8 cellular contexts compared by ENCODE assay signal in the genomic region with DNA sequence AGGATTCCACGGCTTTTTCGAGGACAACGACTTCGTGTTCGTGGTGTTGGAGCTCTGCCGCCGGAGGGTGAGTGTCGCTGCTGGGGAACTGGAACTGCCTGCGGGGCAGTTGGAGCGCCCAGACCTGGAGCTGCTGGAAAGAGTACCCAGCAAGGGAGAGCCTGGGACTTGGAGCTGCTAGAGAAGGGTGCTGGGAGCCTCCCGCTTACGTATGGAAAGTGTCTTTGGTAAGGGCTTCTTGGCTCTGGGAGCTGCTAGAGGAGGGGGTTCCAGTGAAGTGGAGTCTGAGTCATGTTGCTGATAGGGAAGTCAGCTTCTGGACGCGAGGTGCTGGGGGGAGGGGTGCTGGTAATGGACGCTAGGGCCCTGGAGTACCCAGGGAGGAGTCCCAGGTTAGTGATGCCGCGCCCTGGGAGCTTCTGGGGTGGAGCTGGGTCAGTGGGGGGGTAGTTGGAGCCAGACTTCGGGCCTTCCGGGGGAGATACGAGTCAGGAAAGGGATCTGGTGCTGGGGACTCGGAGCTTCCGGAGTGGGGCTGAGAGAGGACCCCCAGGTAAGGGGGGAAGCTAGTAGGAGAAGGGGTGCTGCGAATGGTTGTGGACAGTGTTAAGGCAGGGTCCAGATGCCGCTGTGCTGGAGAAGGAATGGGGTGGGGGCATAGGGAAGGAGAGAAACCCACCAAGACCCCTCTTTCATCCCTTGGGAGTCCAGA. TPM values are rescaled to one million over a fixed set of nuclear protein-coding genes. Genes with fewer than 3 reads are reported as not detected.
A peak's percentile ranks its signal among the peaks of the same experiment; 100 is the strongest.
DNase-seq lines count a peak whose midpoint lies in the region; ATAC-seq, FAIRE-seq and TF ChIP-seq lines count a peak whose summit lies in the region.

No MANE protein-coding gene starts in this region.

- intact Hi-C loops in CD14-positive monocyte (cut with micrococcal nuclease) (no loop called here), right lobe of liver (cut with DNase I) (no loop called here)

- peak overlapping the region; percentile 70 for H3K4me3 ChIP-seq in astrocyte of the spinal cord (ENCODE audit: low read depth, low read length)
- H3K4me3 ChIP-seq in right lobe of liver = peak overlapping the region in 2 of 3 donors; percentile 41 to 51

- ATAC-seq in GM19372 (IDR thresholded peaks at IDR 0.05; ENCODE audit: low read depth, unreplicated experiment) (peak; percentile 12), right lobe of liver (peak in 1 of 4 donors; percentile 15), left lobe of liver (no peak), HG03521 (IDR thresholded peaks at IDR 0.05; ENCODE audit: unreplicated experiment) (no peak)

- H3K27me3 ChIP-seq in right lobe of liver = no peaks in the 10 kb centered on the region

- peaks cover 43% of the 10 kb centered on the region for H3K4me1 Mint-ChIP-seq in CD14-positive monocyte

- no peaks in the 10 kb centered on the region for H3K9me3 Mint-ChIP-seq in CD14-positive monocyte

- no peak for TF ChIP-seq CTCF in CD14-positive monocyte (IDR thresholded peaks at IDR 0.05)
- no peak for TF ChIP-seq CTCF in astrocyte of the spinal cord (IDR thresholded peaks at IDR 0.05; ENCODE audit: low read depth, low read length)
- TF ChIP-seq CTCF in right lobe of liver (IDR thresholded peaks at IDR 0.05) = no peak

- in situ Hi-C loops in astrocyte of the spinal cord (cut with HindIII; ENCODE audit: low sequenced_read_pairs) = no loop called here

- H3K27ac Mint-ChIP-seq in CD14-positive monocyte = peak overlapping the region; percentile 56 to 87 (median 76)

- H3K36me3 Mint-ChIP-seq in CD14-positive monocyte = peaks cover 34 to 50% of the 10 kb centered on the region in 2 donors

- TF ChIP-seq POLR2A in right lobe of liver (IDR thresholded peaks at IDR 0.05) = no peak

- H3K27ac ChIP-seq in right lobe of liver = no peak overlapping the region

- H3K4me3 Mint-ChIP-seq in CD14-positive monocyte = peak overlapping the region; percentile 80 to 90

- peaks cover 0 to 2% (median 1%) of the 10 kb centered on the region in 3 donors for H3K27me3 Mint-ChIP-seq in CD14-positive monocyte (ENCODE audit: low read depth in 3 of 3)

- DNase-seq in CD14-positive monocyte (ENCODE audit: low spot score) (peak; percentile 57), NOMO-1 (lab: John Stamatoyannopoulos, UW; ENCODE audit: unreplicated experiment in 2 of 2) (peak; percentile 60 to 72), astrocyte of the spinal cord (ENCODE audit: low read depth, low spot score) (peak; percentile 28), right lobe of liver (peak in 2 of 3 donors; percentile 31 to 44), urothelium cell line (ENCODE audit: low spot score) (peak; percentile 58), left lobe of liver (ENCODE audit: low spot score) (no peak)

- no peak for FAIRE-seq in urothelium cell line (lab: Jason Lieb, UNC)

- peaks cover 0 to 10% (median 0%) of the 10 kb centered on the region in 4 donors for H3K36me3 ChIP-seq in right lobe of liver

- peaks cover 0 to 6% (median 0%) of the 10 kb centered on the region in 4 donors for H3K4me1 ChIP-seq in right lobe of liver

- H3K9me3 ChIP-seq in right lobe of liver = no peaks in the 10 kb centered on the region

- 32% methylated on average over 17 of the region's 24 CpGs for WGBS in right lobe of liver (ENCODE audit: insufficient coverage, low coverage, low lambda C conversion rate, missing lambda C conversion rate)

RNA-seq across cellular contexts. Expression of a gene that starts 0.7 kb away (rescaled TPM):
- not detected for polyA plus RNA-seq in CD14-positive monocyte
- total RNA-seq in right lobe of liver (1 to 10 TPM in 4 of 6 experiments, under 1 TPM in 2; 0.61 to 3.6 (median 1.8) TPM), left lobe of liver (1.0 TPM)

RNA-seq across cellular contexts. Expression of a gene that starts 33.6 kb away (rescaled TPM):
- not detected for polyA plus RNA-seq in CD14-positive monocyte
- total RNA-seq in right lobe of liver = not detected
- 0.05 TPM for total RNA-seq in left lobe of liver

RNA-seq across cellular contexts. Expression of a gene that starts 38.2 kb away (rescaled TPM):
- 10 to 100 TPM; 42.0 to 54.3 TPM for polyA plus RNA-seq in CD14-positive monocyte
- total RNA-seq in right lobe of liver = 10 to 100 TPM; 10.0 to 18.9 (median 18.3) TPM
- total RNA-seq in left lobe of liver = 17.2 TPM

RNA-seq across cellular contexts. Expression of a gene that starts 38.3 kb away (rescaled TPM):
- polyA plus RNA-seq in CD14-positive monocyte = 1 to 10 TPM; 2.3 to 3.3 TPM
- 1 to 10 TPM; 4.3 to 7.7 (median 5.4) TPM for total RNA-seq in right lobe of liver
- total RNA-seq in left lobe of liver = 4.6 TPM
